3 cellular contexts compared by ENCODE assay signal in the genomic region with DNA sequence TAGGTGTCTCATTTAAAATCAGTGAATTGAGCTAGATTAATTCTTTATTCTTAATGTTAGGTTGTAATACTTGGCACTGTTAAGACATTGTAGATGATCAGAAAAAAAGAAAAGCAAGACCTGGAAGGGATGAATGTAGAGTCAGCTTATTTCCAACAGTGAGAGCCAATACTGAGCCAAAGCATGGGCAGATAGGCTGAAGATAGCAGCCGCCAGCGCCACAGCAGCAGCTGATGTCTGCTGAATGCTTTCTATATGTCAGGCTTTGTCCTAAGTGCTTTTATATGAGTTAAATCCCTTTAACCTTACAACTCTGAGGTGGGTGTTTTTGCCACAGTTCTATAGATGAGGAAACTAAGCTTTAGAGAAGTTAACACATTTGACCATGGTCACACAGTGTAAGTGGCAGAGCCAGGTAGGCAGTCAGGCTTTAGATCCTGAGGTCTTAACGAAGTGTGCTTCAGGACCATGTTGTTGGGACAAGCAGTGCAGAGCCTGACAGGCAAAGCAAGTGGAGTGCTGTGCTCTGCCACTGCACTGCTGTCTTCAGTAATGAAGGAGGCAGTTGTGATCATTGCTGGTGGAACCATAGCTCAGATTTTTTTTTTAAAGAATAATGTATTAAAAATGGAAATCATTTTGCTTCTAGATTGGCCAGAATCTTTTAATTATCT.
TF ChIP-seq lines count a peak whose summit lies in the region.

No MANE protein-coding gene starts in this region.

TF ChIP-seq in SK-N-SH treated with all-trans-retinoic acid at 6 μM for 48 hours, 23 proteins besides CTCF, POLR2A, EP300 and RAD21 (continues in another document):
- TF ChIP-seq CSDC2 (CRISPR knock-in tag; IDR thresholded peaks at IDR 0.05) (no peak), ZNF8 (CRISPR knock-in tag; IDR thresholded peaks at IDR 0.05) (no peak), CREB5 (CRISPR knock-in tag; IDR thresholded peaks at IDR 0.05; ENCODE audit: low read depth) (no peak), GLIS3 (CRISPR knock-in tag; IDR thresholded peaks at IDR 0.05) (no peak), ZNF70 (CRISPR knock-in tag; IDR thresholded peaks at IDR 0.05) (no peak), POU6F1 (CRISPR knock-in tag; IDR thresholded peaks at IDR 0.05; ENCODE audit: borderline replicate concordance, low read depth) (no peak), ZFP30 (CRISPR knock-in tag; IDR thresholded peaks at IDR 0.05) (no peak), ZFP3 (CRISPR knock-in tag; IDR thresholded peaks at IDR 0.05) (no peak), BACH2 (CRISPR knock-in tag; IDR thresholded peaks at IDR 0.05; ENCODE audit: borderline replicate concordance) (no peak)
- TF ChIP-seq, protein P1, sequence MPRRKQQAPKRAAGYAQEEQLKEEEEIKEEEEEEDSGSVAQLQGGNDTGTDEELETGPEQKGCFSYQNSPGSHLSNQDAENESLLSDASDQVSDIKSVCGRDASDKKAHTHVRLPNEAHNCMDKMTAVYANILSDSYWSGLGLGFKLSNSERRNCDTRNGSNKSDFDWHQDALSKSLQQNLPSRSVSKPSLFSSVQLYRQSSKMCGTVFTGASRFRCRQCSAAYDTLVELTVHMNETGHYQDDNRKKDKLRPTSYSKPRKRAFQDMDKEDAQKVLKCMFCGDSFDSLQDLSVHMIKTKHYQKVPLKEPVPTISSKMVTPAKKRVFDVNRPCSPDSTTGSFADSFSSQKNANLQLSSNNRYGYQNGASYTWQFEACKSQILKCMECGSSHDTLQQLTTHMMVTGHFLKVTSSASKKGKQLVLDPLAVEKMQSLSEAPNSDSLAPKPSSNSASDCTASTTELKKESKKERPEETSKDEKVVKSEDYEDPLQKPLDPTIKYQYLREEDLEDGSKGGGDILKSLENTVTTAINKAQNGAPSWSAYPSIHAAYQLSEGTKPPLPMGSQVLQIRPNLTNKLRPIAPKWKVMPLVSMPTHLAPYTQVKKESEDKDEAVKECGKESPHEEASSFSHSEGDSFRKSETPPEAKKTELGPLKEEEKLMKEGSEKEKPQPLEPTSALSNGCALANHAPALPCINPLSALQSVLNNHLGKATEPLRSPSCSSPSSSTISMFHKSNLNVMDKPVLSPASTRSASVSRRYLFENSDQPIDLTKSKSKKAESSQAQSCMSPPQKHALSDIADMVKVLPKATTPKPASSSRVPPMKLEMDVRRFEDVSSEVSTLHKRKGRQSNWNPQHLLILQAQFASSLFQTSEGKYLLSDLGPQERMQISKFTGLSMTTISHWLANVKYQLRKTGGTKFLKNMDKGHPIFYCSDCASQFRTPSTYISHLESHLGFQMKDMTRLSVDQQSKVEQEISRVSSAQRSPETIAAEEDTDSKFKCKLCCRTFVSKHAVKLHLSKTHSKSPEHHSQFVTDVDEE (CRISPR knock-in tag; IDR thresholded peaks at IDR 0.05) = no peak

TF ChIP-seq in SK-N-SH, 30 proteins besides CTCF, POLR2A, EP300 and RAD21:
- TF ChIP-seq SIN3A (IDR thresholded peaks at IDR 0.05; ENCODE audit: borderline replicate concordance, low read depth, low read length) (no peak), TEAD4 (IDR thresholded peaks at IDR 0.05; ENCODE audit: borderline replicate concordance, insufficient read depth) (no peak), ELF1 (IDR thresholded peaks at IDR 0.05) (no peak), EZH2phosphoT487 (IDR thresholded peaks at IDR 0.05; ENCODE audit: borderline replicate concordance, low read depth) (no peak), RFX5 (IDR thresholded peaks at IDR 0.05; ENCODE audit: low read length) (no peak)

TF ChIP-seq in K562, 482 proteins besides CTCF, POLR2A, EP300 and RAD21:
- TF ChIP-seq POLR2H (tag; IDR thresholded peaks at IDR 0.05; ENCODE audit: low read depth) (no peak), ZNF316 (IDR thresholded peaks at IDR 0.05) (0 out of 2 replicates have a peak, but pooled peaks have one; percentile 22), ESRRA (IDR thresholded peaks at IDR 0.05; ENCODE audit: borderline replicate concordance, low read depth) (no peak)
- TF ChIP-seq, protein P2, sequence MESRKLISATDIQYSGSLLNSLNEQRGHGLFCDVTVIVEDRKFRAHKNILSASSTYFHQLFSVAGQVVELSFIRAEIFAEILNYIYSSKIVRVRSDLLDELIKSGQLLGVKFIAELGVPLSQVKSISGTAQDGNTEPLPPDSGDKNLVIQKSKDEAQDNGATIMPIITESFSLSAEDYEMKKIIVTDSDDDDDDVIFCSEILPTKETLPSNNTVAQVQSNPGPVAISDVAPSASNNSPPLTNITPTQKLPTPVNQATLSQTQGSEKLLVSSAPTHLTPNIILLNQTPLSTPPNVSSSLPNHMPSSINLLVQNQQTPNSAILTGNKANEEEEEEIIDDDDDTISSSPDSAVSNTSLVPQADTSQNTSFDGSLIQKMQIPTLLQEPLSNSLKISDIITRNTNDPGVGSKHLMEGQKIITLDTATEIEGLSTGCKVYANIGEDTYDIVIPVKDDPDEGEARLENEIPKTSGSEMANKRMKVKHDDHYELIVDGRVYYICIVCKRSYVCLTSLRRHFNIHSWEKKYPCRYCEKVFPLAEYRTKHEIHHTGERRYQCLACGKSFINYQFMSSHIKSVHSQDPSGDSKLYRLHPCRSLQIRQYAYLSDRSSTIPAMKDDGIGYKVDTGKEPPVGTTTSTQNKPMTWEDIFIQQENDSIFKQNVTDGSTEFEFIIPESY (CRISPR knock-in tag; IDR thresholded peaks at IDR 0.05) = peak; percentile 40; the same call in 1 of the 2 replicates
